In the genomic region with DNA sequence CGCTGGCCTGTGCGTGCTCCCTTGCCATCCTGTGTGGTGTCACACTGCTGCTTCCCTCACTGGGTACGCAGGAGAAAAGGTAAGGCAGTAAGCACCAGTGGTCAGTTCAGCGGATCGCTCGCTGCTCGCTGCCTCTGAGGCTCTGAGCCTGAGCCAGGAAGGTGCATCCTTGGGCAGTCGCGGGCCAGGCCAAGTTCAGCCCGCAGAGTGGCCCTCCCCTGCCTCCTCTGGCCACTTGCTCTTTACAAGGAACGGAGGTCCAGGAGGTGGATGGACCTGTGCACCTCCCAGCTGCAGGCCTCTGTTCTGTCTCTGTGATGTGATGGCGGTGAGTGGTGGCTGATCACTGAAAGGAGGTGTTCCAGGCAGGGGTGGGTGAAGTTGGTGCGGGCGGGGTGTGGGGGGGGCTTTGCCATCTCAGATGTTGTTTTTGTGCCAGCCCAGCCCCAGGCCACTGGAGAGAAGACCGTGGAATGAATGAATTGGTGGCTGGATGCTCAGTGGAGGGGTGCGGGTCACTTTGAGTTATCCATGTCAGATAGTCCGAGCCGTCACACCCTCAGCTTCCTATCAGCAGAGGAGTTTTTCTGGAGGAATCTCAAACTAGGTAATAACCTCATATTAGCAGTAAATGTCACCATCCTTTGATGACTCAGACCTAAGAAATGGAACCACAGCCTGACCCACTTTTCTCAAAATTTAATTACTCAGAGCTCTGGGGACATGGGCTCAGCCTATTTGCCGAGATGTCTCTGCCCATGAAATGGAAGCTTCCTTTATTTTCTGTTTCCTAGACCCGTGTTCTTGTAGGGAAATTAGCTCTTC, we compare ENCODE assay signal across 1 cellular context.
TF ChIP-seq lines count a peak whose summit lies in the region.

No MANE protein-coding gene starts in this region.

TF ChIP-seq in GM23338, 12 proteins besides CTCF, POLR2A, EP300 and RAD21:
- TF ChIP-seq, protein P1, sequence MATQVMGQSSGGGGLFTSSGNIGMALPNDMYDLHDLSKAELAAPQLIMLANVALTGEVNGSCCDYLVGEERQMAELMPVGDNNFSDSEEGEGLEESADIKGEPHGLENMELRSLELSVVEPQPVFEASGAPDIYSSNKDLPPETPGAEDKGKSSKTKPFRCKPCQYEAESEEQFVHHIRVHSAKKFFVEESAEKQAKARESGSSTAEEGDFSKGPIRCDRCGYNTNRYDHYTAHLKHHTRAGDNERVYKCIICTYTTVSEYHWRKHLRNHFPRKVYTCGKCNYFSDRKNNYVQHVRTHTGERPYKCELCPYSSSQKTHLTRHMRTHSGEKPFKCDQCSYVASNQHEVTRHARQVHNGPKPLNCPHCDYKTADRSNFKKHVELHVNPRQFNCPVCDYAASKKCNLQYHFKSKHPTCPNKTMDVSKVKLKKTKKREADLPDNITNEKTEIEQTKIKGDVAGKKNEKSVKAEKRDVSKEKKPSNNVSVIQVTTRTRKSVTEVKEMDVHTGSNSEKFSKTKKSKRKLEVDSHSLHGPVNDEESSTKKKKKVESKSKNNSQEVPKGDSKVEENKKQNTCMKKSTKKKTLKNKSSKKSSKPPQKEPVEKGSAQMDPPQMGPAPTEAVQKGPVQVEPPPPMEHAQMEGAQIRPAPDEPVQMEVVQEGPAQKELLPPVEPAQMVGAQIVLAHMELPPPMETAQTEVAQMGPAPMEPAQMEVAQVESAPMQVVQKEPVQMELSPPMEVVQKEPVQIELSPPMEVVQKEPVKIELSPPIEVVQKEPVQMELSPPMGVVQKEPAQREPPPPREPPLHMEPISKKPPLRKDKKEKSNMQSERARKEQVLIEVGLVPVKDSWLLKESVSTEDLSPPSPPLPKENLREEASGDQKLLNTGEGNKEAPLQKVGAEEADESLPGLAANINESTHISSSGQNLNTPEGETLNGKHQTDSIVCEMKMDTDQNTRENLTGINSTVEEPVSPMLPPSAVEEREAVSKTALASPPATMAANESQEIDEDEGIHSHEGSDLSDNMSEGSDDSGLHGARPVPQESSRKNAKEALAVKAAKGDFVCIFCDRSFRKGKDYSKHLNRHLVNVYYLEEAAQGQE (IDR thresholded peaks at IDR 0.05; ENCODE audit: unreplicated experiment) = no peak
- no peak for TF ChIP-seq ZNF331 (CRISPR knock-in tag; IDR thresholded peaks at IDR 0.05; ENCODE audit: low read depth)
- TF ChIP-seq NANOG (IDR thresholded peaks at IDR 0.05; ENCODE audit: borderline replicate concordance) = no peak
- no peak for TF ChIP-seq EZH2phosphoT487 (IDR thresholded peaks at IDR 0.05; ENCODE audit: unreplicated experiment)
- TF ChIP-seq STAT1 (IDR thresholded peaks at IDR 0.05; ENCODE audit: unreplicated experiment) = no peak
- no peak for TF ChIP-seq JUNB (IDR thresholded peaks at IDR 0.05; ENCODE audit: unreplicated experiment)
- no peak for TF ChIP-seq EZH2 (IDR thresholded peaks at IDR 0.05; ENCODE audit: low read depth, unreplicated experiment)
- no peak for TF ChIP-seq CREB1 (CRISPR knock-in tag; IDR thresholded peaks at IDR 0.05; ENCODE audit: low read depth)
- TF ChIP-seq POLR2AphosphoS5 (IDR thresholded peaks at IDR 0.05; ENCODE audit: low read depth) = no peak
- no peak for TF ChIP-seq ZNF114 (CRISPR knock-in tag; IDR thresholded peaks at IDR 0.05)
- TF ChIP-seq, protein P2, sequence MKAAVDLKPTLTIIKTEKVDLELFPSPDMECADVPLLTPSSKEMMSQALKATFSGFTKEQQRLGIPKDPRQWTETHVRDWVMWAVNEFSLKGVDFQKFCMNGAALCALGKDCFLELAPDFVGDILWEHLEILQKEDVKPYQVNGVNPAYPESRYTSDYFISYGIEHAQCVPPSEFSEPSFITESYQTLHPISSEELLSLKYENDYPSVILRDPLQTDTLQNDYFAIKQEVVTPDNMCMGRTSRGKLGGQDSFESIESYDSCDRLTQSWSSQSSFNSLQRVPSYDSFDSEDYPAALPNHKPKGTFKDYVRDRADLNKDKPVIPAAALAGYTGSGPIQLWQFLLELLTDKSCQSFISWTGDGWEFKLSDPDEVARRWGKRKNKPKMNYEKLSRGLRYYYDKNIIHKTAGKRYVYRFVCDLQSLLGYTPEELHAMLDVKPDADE (IDR thresholded peaks at IDR 0.05) = no peak
- TF ChIP-seq, protein P3, sequence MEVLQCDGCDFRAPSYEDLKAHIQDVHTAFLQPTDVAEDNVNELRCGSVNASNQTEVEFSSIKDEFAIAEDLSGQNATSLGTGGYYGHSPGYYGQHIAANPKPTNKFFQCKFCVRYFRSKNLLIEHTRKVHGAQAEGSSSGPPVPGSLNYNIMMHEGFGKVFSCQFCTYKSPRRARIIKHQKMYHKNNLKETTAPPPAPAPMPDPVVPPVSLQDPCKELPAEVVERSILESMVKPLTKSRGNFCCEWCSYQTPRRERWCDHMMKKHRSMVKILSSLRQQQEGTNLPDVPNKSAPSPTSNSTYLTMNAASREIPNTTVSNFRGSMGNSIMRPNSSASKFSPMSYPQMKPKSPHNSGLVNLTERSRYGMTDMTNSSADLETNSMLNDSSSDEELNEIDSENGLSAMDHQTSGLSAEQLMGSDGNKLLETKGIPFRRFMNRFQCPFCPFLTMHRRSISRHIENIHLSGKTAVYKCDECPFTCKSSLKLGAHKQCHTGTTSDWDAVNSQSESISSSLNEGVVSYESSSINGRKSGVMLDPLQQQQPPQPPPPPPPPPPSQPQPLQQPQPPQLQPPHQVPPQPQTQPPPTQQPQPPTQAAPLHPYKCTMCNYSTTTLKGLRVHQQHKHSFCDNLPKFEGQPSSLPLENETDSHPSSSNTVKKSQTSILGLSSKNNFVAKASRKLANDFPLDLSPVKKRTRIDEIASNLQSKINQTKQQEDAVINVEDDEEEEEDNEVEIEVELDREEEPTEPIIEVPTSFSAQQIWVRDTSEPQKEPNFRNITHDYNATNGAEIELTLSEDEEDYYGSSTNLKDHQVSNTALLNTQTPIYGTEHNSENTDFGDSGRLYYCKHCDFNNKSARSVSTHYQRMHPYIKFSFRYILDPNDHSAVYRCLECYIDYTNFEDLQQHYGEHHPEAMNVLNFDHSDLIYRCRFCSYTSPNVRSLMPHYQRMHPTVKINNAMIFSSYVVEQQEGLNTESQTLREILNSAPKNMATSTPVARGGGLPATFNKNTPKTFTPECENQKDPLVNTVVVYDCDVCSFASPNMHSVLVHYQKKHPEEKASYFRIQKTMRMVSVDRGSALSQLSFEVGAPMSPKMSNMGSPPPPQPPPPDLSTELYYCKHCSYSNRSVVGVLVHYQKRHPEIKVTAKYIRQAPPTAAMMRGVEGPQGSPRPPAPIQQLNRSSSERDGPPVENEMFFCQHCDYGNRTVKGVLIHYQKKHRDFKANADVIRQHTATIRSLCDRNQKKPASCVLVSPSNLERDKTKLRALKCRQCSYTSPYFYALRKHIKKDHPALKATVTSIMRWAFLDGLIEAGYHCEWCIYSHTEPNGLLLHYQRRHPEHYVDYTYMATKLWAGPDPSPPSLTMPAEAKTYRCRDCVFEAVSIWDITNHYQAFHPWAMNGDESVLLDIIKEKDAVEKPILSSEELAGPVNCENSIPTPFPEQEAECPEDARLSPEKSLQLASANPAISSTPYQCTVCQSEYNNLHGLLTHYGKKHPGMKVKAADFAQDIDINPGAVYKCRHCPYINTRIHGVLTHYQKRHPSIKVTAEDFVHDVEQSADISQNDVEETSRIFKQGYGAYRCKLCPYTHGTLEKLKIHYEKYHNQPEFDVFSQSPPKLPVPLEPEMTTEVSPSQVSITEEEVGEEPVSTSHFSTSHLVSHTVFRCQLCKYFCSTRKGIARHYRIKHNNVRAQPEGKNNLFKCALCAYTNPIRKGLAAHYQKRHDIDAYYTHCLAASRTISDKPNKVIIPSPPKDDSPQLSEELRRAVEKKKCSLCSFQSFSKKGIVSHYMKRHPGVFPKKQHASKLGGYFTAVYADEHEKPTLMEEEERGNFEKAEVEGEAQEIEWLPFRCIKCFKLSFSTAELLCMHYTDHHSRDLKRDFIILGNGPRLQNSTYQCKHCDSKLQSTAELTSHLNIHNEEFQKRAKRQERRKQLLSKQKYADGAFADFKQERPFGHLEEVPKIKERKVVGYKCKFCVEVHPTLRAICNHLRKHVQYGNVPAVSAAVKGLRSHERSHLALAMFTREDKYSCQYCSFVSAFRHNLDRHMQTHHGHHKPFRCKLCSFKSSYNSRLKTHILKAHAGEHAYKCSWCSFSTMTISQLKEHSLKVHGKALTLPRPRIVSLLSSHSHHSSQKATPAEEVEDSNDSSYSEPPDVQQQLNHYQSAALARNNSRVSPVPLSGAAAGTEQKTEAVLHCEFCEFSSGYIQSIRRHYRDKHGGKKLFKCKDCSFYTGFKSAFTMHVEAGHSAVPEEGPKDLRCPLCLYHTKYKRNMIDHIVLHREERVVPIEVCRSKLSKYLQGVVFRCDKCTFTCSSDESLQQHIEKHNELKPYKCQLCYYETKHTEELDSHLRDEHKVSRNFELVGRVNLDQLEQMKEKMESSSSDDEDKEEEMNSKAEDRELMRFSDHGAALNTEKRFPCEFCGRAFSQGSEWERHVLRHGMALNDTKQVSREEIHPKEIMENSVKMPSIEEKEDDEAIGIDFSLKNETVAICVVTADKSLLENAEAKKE (CRISPR knock-in tag; IDR thresholded peaks at IDR 0.05) = no peak
